Comparison of ENCODE assay signal across 2 cellular contexts in genomic region chr22:25086902-25087282, GRCh38.
A peak's percentile ranks its signal among the peaks of the same experiment; 100 is the strongest.
TF ChIP-seq lines count a peak whose summit lies in the region.

No MANE protein-coding gene starts in this region.

TF ChIP-seq in HepG2, 621 proteins besides CTCF, POLR2A, EP300 and RAD21:
- peak; percentile 90 for TF ChIP-seq ZNF629 (CRISPR knock-in tag; conservative IDR thresholded peaks at IDR 0.05)
- TF ChIP-seq TAF1 (CRISPR knock-in tag; IDR thresholded peaks at IDR 0.05) = no peak

TF ChIP-seq in endothelial cell of umbilical vein, 7 proteins besides CTCF, POLR2A, EP300 and RAD21:
- TF ChIP-seq MYC (IDR thresholded peaks at IDR 0.05; ENCODE audit: low read depth, low read length) = no peak
- no peak for TF ChIP-seq MAX (IDR thresholded peaks at IDR 0.05; ENCODE audit: insufficient read depth, insufficient read length)
- no peak for TF ChIP-seq FOS (IDR thresholded peaks at IDR 0.05; ENCODE audit: borderline replicate concordance, insufficient read depth, low read length)
- no peak for TF ChIP-seq EZH2 (IDR thresholded peaks at IDR 0.05; ENCODE audit: borderline replicate concordance, low read depth, low read length, severe bottlenecking)
- TF ChIP-seq GATA2 (IDR thresholded peaks at IDR 0.05; ENCODE audit: insufficient read depth, insufficient read length, low read depth, low read length) = no peak
- no peak for TF ChIP-seq POLR2AphosphoS5 (IDR thresholded peaks at IDR 0.05; ENCODE audit: insufficient read depth, low read depth, low read length)
- TF ChIP-seq JUN (IDR thresholded peaks at IDR 0.05; ENCODE audit: borderline replicate concordance, insufficient read depth, insufficient read length, low read depth) = no peak
